ENCODE assay signal across 2 cellular contexts in genomic region chr5:136098171-136098570, GRCh38.
A peak's percentile ranks its signal among the peaks of the same experiment; 100 is the strongest.
TF ChIP-seq lines count a peak whose summit lies in the region.

No MANE protein-coding gene starts in this region.

TF ChIP-seq in HEK293, 187 proteins besides CTCF, POLR2A, EP300 and RAD21:
- TF ChIP-seq, protein P1, sequence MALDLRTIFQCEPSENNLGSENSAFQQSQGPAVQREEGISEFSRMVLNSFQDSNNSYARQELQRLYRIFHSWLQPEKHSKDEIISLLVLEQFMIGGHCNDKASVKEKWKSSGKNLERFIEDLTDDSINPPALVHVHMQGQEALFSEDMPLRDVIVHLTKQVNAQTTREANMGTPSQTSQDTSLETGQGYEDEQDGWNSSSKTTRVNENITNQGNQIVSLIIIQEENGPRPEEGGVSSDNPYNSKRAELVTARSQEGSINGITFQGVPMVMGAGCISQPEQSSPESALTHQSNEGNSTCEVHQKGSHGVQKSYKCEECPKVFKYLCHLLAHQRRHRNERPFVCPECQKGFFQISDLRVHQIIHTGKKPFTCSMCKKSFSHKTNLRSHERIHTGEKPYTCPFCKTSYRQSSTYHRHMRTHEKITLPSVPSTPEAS (tag by site-specific recombination; IDR thresholded peaks at IDR 0.05): no peak
- TF ChIP-seq ZNF280D (tag by site-specific recombination; IDR thresholded peaks at IDR 0.05) (no peak), ZNF10 (tag by site-specific recombination; IDR thresholded peaks at IDR 0.05) (0 out of 2 replicates have a peak, but pooled peaks have one; percentile 18)
TF ChIP-seq in HEK293: peak in this region for 1.

TF ChIP-seq in H1, 55 proteins besides CTCF, POLR2A, EP300 and RAD21:
- TF ChIP-seq HDAC6 (IDR thresholded peaks at IDR 0.05; ENCODE audit: low read depth, low read length) (no peak), TEAD4 (IDR thresholded peaks at IDR 0.05; ENCODE audit: low read depth, low read length) (no peak), GTF2F1 (IDR thresholded peaks at IDR 0.05; ENCODE audit: borderline replicate concordance, low read depth, low read length) (no peak), CBX5 (IDR thresholded peaks at IDR 0.05; ENCODE audit: low read depth, low read length) (no peak), SP2 (IDR thresholded peaks at IDR 0.05; ENCODE audit: low read length) (no peak), SP4 (IDR thresholded peaks at IDR 0.05; ENCODE audit: low read length) (no peak), SIRT6 (IDR thresholded peaks at IDR 0.05; ENCODE audit: low read length) (no peak)
- TF ChIP-seq, protein P2, sequence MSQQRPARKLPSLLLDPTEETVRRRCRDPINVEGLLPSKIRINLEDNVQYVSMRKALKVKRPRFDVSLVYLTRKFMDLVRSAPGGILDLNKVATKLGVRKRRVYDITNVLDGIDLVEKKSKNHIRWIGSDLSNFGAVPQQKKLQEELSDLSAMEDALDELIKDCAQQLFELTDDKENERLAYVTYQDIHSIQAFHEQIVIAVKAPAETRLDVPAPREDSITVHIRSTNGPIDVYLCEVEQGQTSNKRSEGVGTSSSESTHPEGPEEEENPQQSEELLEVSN (IDR thresholded peaks at IDR 0.05): no peak
